In genomic region chr6:130027948-130028347, GRCh38 we compare ENCODE assay signal across 10 cellular contexts. TPM values are rescaled to one million over a fixed set of nuclear protein-coding genes. Genes with fewer than 3 reads are reported as not detected.
DNase-seq lines count a peak whose midpoint lies in the region; ATAC-seq and TF ChIP-seq lines count a peak whose summit lies in the region.
"Had no signal": no experiment of that assay in that cellular context is flagged by ENCODE, and none has a peak within 500 bp of the region (broad histone marks: within the 10 kb centered on the region; RNA-seq: fewer than 3 reads in every experiment).

No MANE protein-coding gene starts in this region.

- no peak overlapping the region for H3K4me3 ChIP-seq in colonic mucosa
- H3K4me3 ChIP-seq in MG63: no peak overlapping the region

- no peak overlapping the region for H3K9ac ChIP-seq in colonic mucosa (ENCODE audit: low read depth in 2 of 2, low read length in 2 of 2)

- DNase-seq in colonic mucosa: no peak
- no peak for DNase-seq in NCI-H2029 (lab: John Stamatoyannopoulos, UW)
- no peak for DNase-seq in MG63
- DNase-seq in NCI-H526 treated with DMSO at 0.1 percent for 48 hours (lab: John Stamatoyannopoulos, UW): no peak
- DNase-seq in omental fat pad (ENCODE audit: low spot score): no peak
- DNase-seq: IMR-90, mesenchymal stem cell had no signal

- H3K27me3 ChIP-seq in colonic mucosa (no peaks in the 10 kb centered on the region), MG63 (no peaks in the 10 kb centered on the region)

- H3K9me3 ChIP-seq in colonic mucosa: no peaks in the 10 kb centered on the region
- H3K9me3 ChIP-seq in MG63: no peaks in the 10 kb centered on the region

- H3K36me3 ChIP-seq in colonic mucosa (no peaks in the 10 kb centered on the region), MG63 (no peaks in the 10 kb centered on the region)

- H3K27ac ChIP-seq in colonic mucosa: peak overlapping the region; percentile 3

- intact Hi-C loops in colonic mucosa (cut with DNase I): loop anchor here (10.0 kb wide), 1 partner anchor 423 kb away; no protein-coding TSS in a partner anchor

- TF ChIP-seq CTCF in colonic mucosa (IDR thresholded peaks at IDR 0.05) (no peak), omental fat pad (IDR thresholded peaks at IDR 0.05) (no peak)

- peak; percentile 88 for ATAC-seq in GM18858 (IDR thresholded peaks at IDR 0.05; ENCODE audit: unreplicated experiment)
- peak; percentile 90 for ATAC-seq in GM21515 (IDR thresholded peaks at IDR 0.05; ENCODE audit: unreplicated experiment)
- peak; percentile 86 for ATAC-seq in HG03378 (IDR thresholded peaks at IDR 0.05; ENCODE audit: unreplicated experiment)
- no peak for ATAC-seq in omental fat pad (ENCODE audit: low FRiP score)

- no peaks in the 10 kb centered on the region for H3K4me1 ChIP-seq in colonic mucosa

RNA-seq across cellular contexts. Expression of gene L3MBTL3, which starts 9.6 kb away (rescaled TPM):
- total RNA-seq in colonic mucosa (10 to 100 TPM in 1 of 2 donors, 1 to 10 TPM in 1; 9.8 to 13.1 TPM), omental fat pad (10 to 100 TPM in 1 of 4 donors, 1 to 10 TPM in 3; 6.9 to 22.2 (median 8.0) TPM)
- 2.9 and 3.5 TPM in 2 replicates for total RNA-seq in MG63 (2014; rRNA removed; shearing (Covaris generic); ENCODE audit: low replicate concordance)
